24 cellular contexts compared by ENCODE assay signal in the genomic region with DNA sequence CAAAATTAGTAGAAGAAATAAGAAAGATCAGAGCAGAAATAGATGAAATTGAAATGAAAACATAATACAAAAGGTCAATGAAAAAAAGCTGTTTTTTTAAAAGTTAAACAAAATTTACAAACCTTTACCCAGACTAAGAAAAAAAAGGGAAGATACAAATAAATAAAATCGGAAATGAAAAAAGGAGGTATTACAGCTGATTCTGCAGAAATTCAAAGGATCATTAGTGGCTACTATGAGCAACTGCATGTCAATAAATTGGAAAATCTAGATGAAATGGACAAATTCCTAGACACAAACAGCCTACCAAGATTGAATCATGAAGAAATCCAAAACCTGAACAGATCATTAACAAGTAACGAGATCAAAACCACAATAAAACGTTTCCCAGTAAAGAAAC.
"Had no signal": no experiment of that assay in that cellular context is flagged by ENCODE, and none has a peak within 500 bp of the region (broad histone marks: within the 10 kb centered on the region; RNA-seq: fewer than 3 reads in every experiment).

No MANE protein-coding gene starts in this region.

- H3K27ac ChIP-seq: colonic mucosa, esophagus muscularis mucosa, gastrocnemius medialis, heart right ventricle, left lung, lower lobe of right lung had no signal

- H3K9me3 Mint-ChIP-seq: effector memory CD8-positive, alpha-beta T cell; endodermal cell had no signal

- ATAC-seq: effector memory CD8-positive, alpha-beta T cell; gastrocnemius medialis; heart right ventricle; left cardiac atrium; left lung; left ventricle myocardium superior; lower lobe of right lung; mucosa of descending colon had no signal

- FAIRE-seq: endothelial cell of umbilical vein, islet of Langerhans, keratinocyte had no signal

- H3K9me3 ChIP-seq: colonic mucosa, gastrocnemius medialis, lower lobe of right lung had no signal

- H3K4me1 Mint-ChIP-seq: endodermal cell, mesothelial cell of epicardium had no signal

- H3K27me3 Mint-ChIP-seq: dendritic cell treated with granulocyte-macrophage colony-stimulating factor and Interleukin-4, amounts not matched to agents 40 ng/mL and 50 ng/mL, for 4 days; naive B cell had no signal

- H3K4me3 Mint-ChIP-seq: dendritic cell treated with granulocyte-macrophage colony-stimulating factor and Interleukin-4, amounts not matched to agents 40 ng/mL and 50 ng/mL, for 4 days; effector memory CD8-positive, alpha-beta T cell; endodermal cell; mesothelial cell of epicardium; naive B cell had no signal

- H3K27me3 ChIP-seq: colonic mucosa, esophagus muscularis mucosa, gastrocnemius medialis, heart right ventricle, left lung had no signal

- H3K27ac Mint-ChIP-seq: dendritic cell treated with granulocyte-macrophage colony-stimulating factor and Interleukin-4, amounts not matched to agents 40 ng/mL and 50 ng/mL, for 4 days; effector memory CD8-positive, alpha-beta T cell; endodermal cell; mesothelial cell of epicardium had no signal

- H3K4me1 ChIP-seq: colonic mucosa, esophagus muscularis mucosa, gastrocnemius medialis, heart right ventricle, left lung, lower lobe of right lung had no signal

- DNase-seq: colonic mucosa; cortex of kidney; effector CD8-positive, alpha-beta T cell; effector memory CD8-positive, alpha-beta T cell; endodermal cell; foreskin melanocyte; gastrocnemius medialis; glutamatergic neuron; head of caudate nucleus; heart right ventricle; hippocampal formation; left cardiac atrium; left lung; left ventricle myocardium superior; lower lobe of right lung; mesenchymal stem cell; mucosa of descending colon; naive B cell had no signal

- H3K4me3 ChIP-seq: colonic mucosa, esophagus muscularis mucosa, gastrocnemius medialis, heart right ventricle, left lung, lower lobe of right lung, mucosa of descending colon had no signal
